In genomic region chr1:21776925-21777324, GRCh38 we compare ENCODE assay signal across 6 cellular contexts. TPM values are rescaled to one million over a fixed set of nuclear protein-coding genes. Genes with fewer than 3 reads are reported as not detected.
"Had no signal": no experiment of that assay in that cellular context is flagged by ENCODE, and none has a peak within 500 bp of the region (broad histone marks: within the 10 kb centered on the region; RNA-seq: fewer than 3 reads in every experiment).

No MANE protein-coding gene starts in this region.

RNA-seq across cellular contexts. Expression of gene LDLRAD2, which starts 35.1 kb away (rescaled TPM):
- total RNA-seq: esophagus squamous epithelium, kidney epithelial cell, lung microvascular endothelial cell, osteocyte, right atrium auricular region had no signal
- polyA plus RNA-seq: naive thymus-derived CD4-positive, alpha-beta T cell had no signal
